Comparison of ENCODE assay signal across 8 cellular contexts in the genomic region with DNA sequence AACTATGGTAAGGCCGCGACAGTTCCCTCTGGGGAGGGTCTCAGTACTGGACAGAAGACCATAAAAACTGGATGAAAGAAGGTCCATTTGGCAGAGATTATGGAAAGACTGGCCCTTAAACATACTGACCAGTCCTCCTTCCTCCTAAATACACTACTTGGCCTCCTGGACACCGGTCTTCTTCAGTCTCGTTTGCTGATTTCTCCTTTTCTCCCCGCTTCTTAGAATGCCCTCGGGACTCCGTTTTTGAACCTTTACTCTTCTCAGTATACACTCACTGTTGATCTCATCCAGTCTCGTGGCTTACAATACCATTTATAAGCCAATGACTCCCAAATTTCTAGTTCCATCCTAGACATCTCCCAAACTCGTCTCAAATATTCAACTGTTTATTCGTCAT. TPM values are rescaled to one million over a fixed set of nuclear protein-coding genes. Genes with fewer than 3 reads are reported as not detected.
A peak's percentile ranks its signal among the peaks of the same experiment; 100 is the strongest.
DNase-seq lines count a peak whose midpoint lies in the region; ATAC-seq, FAIRE-seq and TF ChIP-seq lines count a peak whose summit lies in the region.

No MANE protein-coding gene starts in this region.

- H3K27me3 ChIP-seq in HUES6 (ENCODE audit: control insufficient read depth, insufficient read depth, low read length) (no peaks in the 10 kb centered on the region), bronchial epithelial cell (ENCODE audit: control insufficient read depth, insufficient read depth, low read length) (no peaks in the 10 kb centered on the region), mononuclear cell (ENCODE audit: insufficient read depth, low read length) (no peaks in the 10 kb centered on the region)

- H3K4me1 ChIP-seq in HUES6 (ENCODE audit: control insufficient read depth, insufficient read depth, low read length) = peaks cover 6% of the 10 kb centered on the region; the same call in 1 of the 2 replicates
- H3K4me1 ChIP-seq in mononuclear cell (ENCODE audit: insufficient read depth, low read length) = peaks cover 18% of the 10 kb centered on the region

- peaks cover 28% of the 10 kb centered on the region for H3K36me3 ChIP-seq in HUES6 (ENCODE audit: control insufficient read depth, insufficient read depth, low read length)
- H3K36me3 ChIP-seq in bronchial epithelial cell (ENCODE audit: control insufficient read depth, insufficient read depth, low read length) = peaks cover 6% of the 10 kb centered on the region

- no peaks in the 10 kb centered on the region for H3K9me3 ChIP-seq in HUES6 (ENCODE audit: control insufficient read depth, insufficient read depth, low read depth, low read length)
- no peaks in the 10 kb centered on the region for H3K9me3 ChIP-seq in mononuclear cell (ENCODE audit: low read depth, low read length)

- peak; percentile 25 for DNase-seq in AG08395 (ENCODE audit: low spot score)
- no peak for DNase-seq in bronchial epithelial cell (ENCODE audit: low read depth)
- DNase-seq in head of caudate nucleus = no peak
- no peak for DNase-seq in NCI-H1930 (lab: John Stamatoyannopoulos, UW)

- peak overlapping the region; percentile 28; the same call in 1 of the 2 replicates for H3K27ac ChIP-seq in HUES6 (ENCODE audit: low read depth, low read length)

- no peak for ATAC-seq in HG03135 (IDR thresholded peaks at IDR 0.05; ENCODE audit: unreplicated experiment)
- ATAC-seq in GM18511 (IDR thresholded peaks at IDR 0.05; ENCODE audit: unreplicated experiment) = no peak

- TF ChIP-seq CTCF in bronchial epithelial cell (IDR thresholded peaks at IDR 0.05; ENCODE audit: insufficient read depth, low read length, severe bottlenecking) = no peak

- H3K4me3 ChIP-seq in HUES6 (ENCODE audit: low read depth, low read length) = peak overlapping the region; percentile 91
- peak overlapping the region; percentile 70 for H3K4me3 ChIP-seq in bronchial epithelial cell (ENCODE audit: low read depth, low read length)
- peak overlapping the region; percentile 60 for H3K4me3 ChIP-seq in mononuclear cell (ENCODE audit: low read length)

- peak overlapping the region; percentile 89 for H3K9ac ChIP-seq in HUES6 (ENCODE audit: low read length)

- intact Hi-C loops in head of caudate nucleus (cut with DNase I) = no loop called here

- no peak for FAIRE-seq in bronchial epithelial cell (lab: Jason Lieb, UNC)

RNA-seq across cellular contexts. Expression of a gene that starts 0.7 kb away (rescaled TPM):
- total RNA-seq in bronchial epithelial cell (83.2 and 110 TPM in 2 replicates), mononuclear cell (78.4 TPM)

RNA-seq across cellular contexts. Expression of a gene that starts 26.3 kb away (rescaled TPM):
- total RNA-seq in bronchial epithelial cell (6.8 and 9.1 TPM in 2 replicates), mononuclear cell (1.2 TPM)

RNA-seq across cellular contexts. Expression of a gene that starts 41.2 kb away (rescaled TPM):
- total RNA-seq in bronchial epithelial cell (under 0.01 TPM in 1 of 2 replicates, not detected in the other), mononuclear cell (under 0.01 TPM)

RNA-seq across cellular contexts. Expression of a gene that starts 42.7 kb away (rescaled TPM):
- total RNA-seq in bronchial epithelial cell = not detected in 2 replicates
- total RNA-seq in mononuclear cell = not detected

RNA-seq across cellular contexts. Expression of a gene that starts 47.4 kb away (rescaled TPM):
- not detected in 2 replicates for total RNA-seq in bronchial epithelial cell
- not detected for total RNA-seq in mononuclear cell
